In genomic region chr22:50715776-50716175, GRCh38 we compare ENCODE assay signal across 26 cellular contexts. TPM values are rescaled to one million over a fixed set of nuclear protein-coding genes. Genes with fewer than 3 reads are reported as not detected.
A peak's percentile ranks its signal among the peaks of the same experiment; 100 is the strongest.
DNase-seq lines count a peak whose midpoint lies in the region; ATAC-seq, FAIRE-seq and TF ChIP-seq lines count a peak whose summit lies in the region.
"Had no signal": no experiment of that assay in that cellular context is flagged by ENCODE, and none has a peak within 500 bp of the region (broad histone marks: within the 10 kb centered on the region; RNA-seq: fewer than 3 reads in every experiment).

No MANE protein-coding gene starts in this region.

- no peak overlapping the region for H3K9ac ChIP-seq in kidney (ENCODE audit: low read length in 2 of 2)
- H3K9ac ChIP-seq: BLaER1 treated with 17β-estradiol and CSF1 and Interleukin-3, amounts not matched to agents 10 nM and 100 nM; GM23248 had no signal

- H3K36me3 ChIP-seq in left ventricle myocardium inferior: peaks cover 9% of the 10 kb centered on the region
- peaks cover 0 to 60% (median 10%) of the 10 kb centered on the region in 9 donors for H3K36me3 ChIP-seq in heart right ventricle
- H3K36me3 ChIP-seq in WERI-Rb-1: no peaks in the 10 kb centered on the region
- peaks cover 0 to 6% of the 10 kb centered on the region in 2 donors for H3K36me3 ChIP-seq in kidney (ENCODE audit: control insufficient read depth in 1 of 2, insufficient read depth in 2 of 2, low read length in 2 of 2)
- H3K36me3 ChIP-seq: BE2C had no signal

- FAIRE-seq in kidney (lab: Jason Lieb, UNC): no peak
- FAIRE-seq: A549, D721Med, GM12878, GM19239, H1 had no signal

- 88 to 91% methylated on average over 7 of the region's 7 CpGs for WGBS in heart right ventricle, 2 donors

- no peak overlapping the region for H3K4me3 ChIP-seq in left ventricle myocardium inferior
- no peak overlapping the region for H3K4me3 ChIP-seq in heart right ventricle
- H3K4me3 ChIP-seq in WERI-Rb-1 (ENCODE audit: low read depth, low read length): no peak overlapping the region
- H3K4me3 ChIP-seq in kidney (ENCODE audit: low read length in 2 of 2): no peak overlapping the region
- H3K4me3 ChIP-seq: A549; BLaER1 treated with 17β-estradiol and CSF1 and Interleukin-3, amounts not matched to agents 10 nM and 100 nM; GM12878; GM23248 had no signal

- H3K4me1 ChIP-seq in left ventricle myocardium inferior (peaks cover 51% of the 10 kb centered on the region), heart right ventricle (peaks cover 3 to 41% (median 32%) of the 10 kb centered on the region in 9 donors), kidney (ENCODE audit: control insufficient read depth in 1 of 2, insufficient read depth in 1 of 2, low read depth in 1 of 2, low read length in 2 of 2) (no peaks in the 10 kb centered on the region)
- H3K4me1 ChIP-seq: A549, BE2C had no signal

- H3K9me3 ChIP-seq in left ventricle myocardium inferior (replicated peaks): no peaks in the 10 kb centered on the region
- H3K9me3 ChIP-seq in heart right ventricle: no peaks in the 10 kb centered on the region
- H3K9me3 ChIP-seq in WERI-Rb-1 (ENCODE audit: severe bottlenecking): no peaks in the 10 kb centered on the region
- no peaks in the 10 kb centered on the region for H3K9me3 ChIP-seq in kidney (ENCODE audit: control insufficient read depth in 1 of 2, low read length in 2 of 2)
- H3K9me3 ChIP-seq: A549; BE2C; BLaER1 treated with 17β-estradiol and CSF1 and Interleukin-3, amounts not matched to agents 10 nM and 100 nM had no signal

- H3K27me3 ChIP-seq in left ventricle myocardium inferior (ENCODE audit: low read depth) (peaks cover 18% of the 10 kb centered on the region), heart right ventricle (peaks cover 0 to 16% (median 7%) of the 10 kb centered on the region in 7 donors), WERI-Rb-1 (ENCODE audit: insufficient read depth, low read depth, severe bottlenecking) (no peaks in the 10 kb centered on the region)
- H3K27me3 ChIP-seq: BLaER1 treated with 17β-estradiol and CSF1 and Interleukin-3, amounts not matched to agents 10 nM and 100 nM had no signal

- ATAC-seq in heart right ventricle: no peak
- ATAC-seq: A549, GM12878 had no signal

- H3K27ac ChIP-seq in left ventricle myocardium inferior (replicated peaks) (peak overlapping the region; percentile 76), heart right ventricle (peak overlapping the region in 1 of 10 donors; percentile 61), WERI-Rb-1 (no peak overlapping the region), kidney (ENCODE audit: low read depth in 2 of 2, low read length in 2 of 2) (no peak overlapping the region)
- H3K27ac ChIP-seq: A549; BLaER1 treated with 17β-estradiol and CSF1 and Interleukin-3, amounts not matched to agents 10 nM and 100 nM; GM23248 had no signal

- DNase-seq in left ventricle myocardium inferior (no peak), heart right ventricle (no peak), WERI-Rb-1 (peak; percentile 46), kidney (peak; percentile 59), kidney glomerular epithelial cell (lab: John Stamatoyannopoulos, UW) (no peak)
- no peak for DNase-seq in stimulated activated CD4-positive, alpha-beta T cell treated with anti-CD3 and anti-CD28 coated beads, Interleukin-4, amount 100 ng/mL, for 4 hours
- DNase-seq: 8988T; ACHN; AML-193; BE2C; CD4-positive, alpha-beta T cell; CD8-positive, alpha-beta memory T cell; DMS 273 treated with DMSO at 0.1 percent for 48 hours; DMS79; EL; GDM1; GM23248; H7; HCEC 1CT had no signal

- intact Hi-C loops in left ventricle myocardium inferior (cut with micrococcal nuclease): no loop called here
- intact Hi-C loops in heart right ventricle (cut with DNase I): no loop called here
- intact Hi-C loops in kidney (cut with DNase I): no loop called here

- TF ChIP-seq CTCF in left ventricle myocardium inferior (IDR thresholded peaks at IDR 0.05; ENCODE audit: borderline replicate concordance) (no peak), heart right ventricle (IDR thresholded peaks at IDR 0.05) (no peak), WERI-Rb-1 (IDR thresholded peaks at IDR 0.05; ENCODE audit: low read depth, low read length) (no peak), kidney (IDR thresholded peaks at IDR 0.05; ENCODE audit: borderline replicate concordance, extremely low read depth, insufficient read depth) (no peak)

RNA-seq across cellular contexts. Expression of gene ACR, which starts 22.2 kb away (rescaled TPM):
- total RNA-seq in left ventricle myocardium inferior (0.30 TPM), heart right ventricle (1 to 10 TPM in 1 of 10 donors, under 1 TPM in 8, not detected in 1; 0.28 to 1.1 (median 0.50) TPM), kidney (1.6 TPM)
- polyA plus RNA-seq in heart right ventricle (under 1 TPM; 0.13 to 0.66 TPM), kidney (ENCODE audit: insufficient read depth, low read depth, low replicate concordance) (1.0 TPM)
- total RNA-seq: CD4-positive, alpha-beta T cell; CD8-positive, alpha-beta memory T cell; GM12878; GM23248; H7 had no signal
- polyA plus RNA-seq: A549; CD14-positive monocyte; CD8-positive, alpha-beta memory T cell; GM12878; GM23248; H1 had no signal

RNA-seq across cellular contexts. Expression of gene SHANK3, which starts 43.2 kb away (rescaled TPM):
- total RNA-seq in left ventricle myocardium inferior (23.1 TPM), heart right ventricle (10 to 100 TPM; 19.9 to 36.9 (median 24.7) TPM), kidney (40.5 TPM)
- polyA plus RNA-seq in heart right ventricle (10 to 100 TPM; 14.3 to 59.8 TPM), kidney (ENCODE audit: insufficient read depth, low read depth, low replicate concordance) (8.8 TPM)
- total RNA-seq: CD4-positive, alpha-beta T cell had no signal
- polyA plus RNA-seq: CD14-positive monocyte; CD8-positive, alpha-beta memory T cell had no signal

Comparison
In these comparisons a context has a peak if more than half of its experiments do, and no peak if none do; other contexts are left out.
1. DNase-seq: peak in WERI-Rb-1 (single experiment) and kidney (single experiment); none in left ventricle myocardium inferior (single experiment), heart right ventricle (0 of 2), kidney glomerular epithelial cell (single experiment) and stimulated activated CD4-positive, alpha-beta T cell treated with anti-CD3 and anti-CD28 coated beads, Interleukin-4, amount 100 ng/mL, for 4 hours (0 of 2).